ENCODE assay signal across 8 cellular contexts in the genomic region with DNA sequence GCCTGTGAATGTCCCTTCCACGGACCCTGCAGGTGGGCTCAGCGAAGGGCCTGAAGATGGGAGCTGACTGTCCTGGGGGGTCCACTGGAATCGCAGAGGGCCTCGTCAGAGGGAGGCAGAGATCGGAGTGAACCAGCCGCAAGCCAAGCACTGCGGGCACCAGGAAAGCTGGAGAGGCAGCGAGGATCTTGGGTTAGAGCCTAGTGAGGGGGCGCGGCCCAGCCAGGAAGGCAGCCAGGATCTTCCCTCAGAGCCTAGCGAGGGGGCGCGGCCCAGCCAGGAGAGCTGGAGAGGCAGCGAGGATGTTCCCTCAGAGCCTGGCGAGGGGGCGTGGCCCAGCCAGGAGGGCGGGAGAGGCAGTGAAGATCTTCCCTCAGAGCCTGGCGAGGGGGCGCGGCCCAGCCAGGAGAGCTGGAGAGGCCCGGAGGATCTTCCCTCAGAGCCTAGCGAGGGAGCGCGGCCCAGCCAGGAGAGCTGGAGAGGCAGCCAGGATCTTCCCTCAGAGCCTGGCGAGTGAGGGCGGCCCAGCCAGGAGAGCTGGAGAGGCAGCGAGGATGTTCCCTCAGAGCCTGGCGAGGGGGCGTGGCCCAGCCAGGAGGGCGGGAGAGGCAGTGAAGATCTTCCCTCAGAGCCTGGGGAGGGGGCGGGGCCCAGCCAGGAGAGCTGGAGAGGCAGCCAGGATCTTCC.
DNase-seq lines count a peak whose midpoint lies in the region; ATAC-seq and TF ChIP-seq lines count a peak whose summit lies in the region.
"Not testable (repeated sequence)": the region's sequence is repeated elsewhere in the genome, so short reads cannot be mapped to it uniquely, and the experiment has no call there.

No MANE protein-coding gene starts in this region.

- CTCF ChIA-PET in CD8-positive, alpha-beta T cell (lab: Charles Lee), result interaction anchor here (0.7 to 0.9 kb wide), 2 partner anchors 14 to 29 kb away, joined by 3 to 5 read pairs; no protein-coding TSS in a partner anchor

- H3K27me3 Mint-ChIP-seq in CD8-positive, alpha-beta T cell (ENCODE audit: low read depth), result peaks cover 37% of the 10 kb centered on the region
- peaks cover 10 to 74% (median 23%) of the 10 kb centered on the region in 5 donors for H3K27me3 Mint-ChIP-seq in naive thymus-derived CD8-positive, alpha-beta T cell
- peaks cover 70% of the 10 kb centered on the region for H3K27me3 Mint-ChIP-seq in stimulated activated naive CD8-positive, alpha-beta T cell treated with anti-CD3 and anti-CD28 coated beads, Interleukin-15, amount 100 ng/mL, for 72 hours

- WGBS in right cardiac atrium, result 6% methylated on average over 31 of the region's 31 CpGs

- H3K36me3 ChIP-seq in CD8-positive, alpha-beta T cell (ENCODE audit: insufficient read depth, low read length), result not testable (repeated sequence)

- H3K9me3 ChIP-seq in CD8-positive, alpha-beta T cell (ENCODE audit: low read length); right cardiac atrium (ENCODE audit: control insufficient read depth, low read length): not testable (repeated sequence)

- POLR2A ChIA-PET in CD8-positive, alpha-beta T cell (lab: Charles Lee), result interaction anchor here (0.6 kb wide), 1 partner anchor 245 kb away, joined by 3 read pairs; no protein-coding TSS in a partner anchor
- POLR2A ChIA-PET in naive thymus-derived CD8-positive, alpha-beta T cell (lab: Charles Lee), result interaction anchor here (1.1 kb wide), 1 partner anchor 63 kb away, joined by 3 read pairs; a partner anchor contains a TSS

- H3K4me1 Mint-ChIP-seq in CD8-positive, alpha-beta T cell (ENCODE audit: low read depth), result peaks cover 12% of the 10 kb centered on the region
- H3K4me1 Mint-ChIP-seq in naive thymus-derived CD8-positive, alpha-beta T cell, result peaks cover 4 to 15% (median 14%) of the 10 kb centered on the region in 4 donors
- peaks cover 25% of the 10 kb centered on the region for H3K4me1 Mint-ChIP-seq in stimulated activated naive CD8-positive, alpha-beta T cell treated with anti-CD3 and anti-CD28 coated beads, Interleukin-15, amount 100 ng/mL, for 72 hours

- not testable (repeated sequence) for H3K27ac ChIP-seq in CD8-positive, alpha-beta T cell (ENCODE audit: low read depth, low read length); right cardiac atrium (ENCODE audit: low read length)

- H3K9me3 Mint-ChIP-seq in CD8-positive, alpha-beta T cell; naive thymus-derived CD8-positive, alpha-beta T cell; stimulated activated naive CD8-positive, alpha-beta T cell treated with anti-CD3 and anti-CD28 coated beads, Interleukin-15, amount 100 ng/mL, for 72 hours: not testable (repeated sequence)

- H3K27me3 ChIP-seq in CD8-positive, alpha-beta T cell (ENCODE audit: insufficient read depth, low read length); right cardiac atrium (ENCODE audit: control insufficient read depth, insufficient read depth): not testable (repeated sequence)

- ATAC-seq in CD8-positive, alpha-beta T cell; naive thymus-derived CD8-positive, alpha-beta T cell; stimulated activated naive CD8-positive, alpha-beta T cell treated with anti-CD3 and anti-CD28 coated beads, Interleukin-15, amount 100 ng/mL, for 72 hours: not testable (repeated sequence)
- peak; percentile 4 for ATAC-seq in HG03565 (IDR thresholded peaks at IDR 0.05; ENCODE audit: unreplicated experiment)
- ATAC-seq in right cardiac atrium, result peak in 1 of 2 donors; percentile 53

- intact Hi-C loops in CD8-positive, alpha-beta T cell (cut with DNase I, micrococcal nuclease); right cardiac atrium (cut with DNase I): not testable (repeated sequence)

- H3K27ac Mint-ChIP-seq in CD8-positive, alpha-beta T cell; stimulated activated naive CD8-positive, alpha-beta T cell treated with anti-CD3 and anti-CD28 coated beads, Interleukin-15, amount 100 ng/mL, for 72 hours: not testable (repeated sequence)
- H3K27ac Mint-ChIP-seq in naive thymus-derived CD8-positive, alpha-beta T cell, result peak overlapping the region in 2 of 10 donors; percentile 49 to 54

- not testable (repeated sequence) for DNase-seq in CD8-positive, alpha-beta T cell; stimulated activated naive CD8-positive, alpha-beta T cell treated with anti-CD3 and anti-CD28 coated beads, Interleukin-15, amount 100 ng/mL, for 72 hours
- DNase-seq in NCI-H345 treated with DMSO at 0.1 percent for 48 hours (lab: John Stamatoyannopoulos, UW; ENCODE audit: unreplicated experiment) (peak; percentile 99), cerebellum (ENCODE audit: low spot score) (peak; percentile 53), right cardiac atrium (peak in 2 of 3 donors; percentile 26 to 64)
- peak in 3 of 4 experiments; percentile 6 to 55 (median 16) for DNase-seq in activated CD4-positive, CD25-positive, alpha-beta regulatory T cell (lab: John Stamatoyannopoulos, UW)
- DNase-seq in naive thymus-derived CD8-positive, alpha-beta T cell, result peak in 1 of 10 donors; percentile 8

- H3K4me3 ChIP-seq in CD8-positive, alpha-beta T cell (ENCODE audit: low read depth, low read length), result peak overlapping the region; percentile 51
- peak overlapping the region; percentile 14 for H3K4me3 ChIP-seq in right cardiac atrium (ENCODE audit: low read length)

- H3K4me1 ChIP-seq in CD8-positive, alpha-beta T cell (ENCODE audit: insufficient read depth, low read length), result peaks cover 15% of the 10 kb centered on the region
- not testable (repeated sequence) for H3K4me1 ChIP-seq in right cardiac atrium (ENCODE audit: control insufficient read depth, insufficient read depth, low read length)

- TF ChIP-seq CTCF in CD8-positive, alpha-beta T cell (IDR thresholded peaks at IDR 0.05), result not testable (repeated sequence)

- not testable (repeated sequence) for H3K36me3 Mint-ChIP-seq in CD8-positive, alpha-beta T cell; naive thymus-derived CD8-positive, alpha-beta T cell

- H3K4me3 Mint-ChIP-seq in CD8-positive, alpha-beta T cell, result peak overlapping the region; percentile 71
- H3K4me3 Mint-ChIP-seq in naive thymus-derived CD8-positive, alpha-beta T cell, result peak overlapping the region; percentile 66 to 86 (median 78)
- H3K4me3 Mint-ChIP-seq in stimulated activated naive CD8-positive, alpha-beta T cell treated with anti-CD3 and anti-CD28 coated beads, Interleukin-15, amount 100 ng/mL, for 72 hours, result peak overlapping the region; percentile 83 to 85
